Comparison of ENCODE assay signal across 13 cellular contexts in genomic region chr3:179882322-179882721, GRCh38.
DNase-seq lines count a peak whose midpoint lies in the region; ATAC-seq and TF ChIP-seq lines count a peak whose summit lies in the region.
"Had no signal": no experiment of that assay in that cellular context is flagged by ENCODE, and none has a peak within 500 bp of the region (broad histone marks: within the 10 kb centered on the region; RNA-seq: fewer than 3 reads in every experiment).

No MANE protein-coding gene starts in this region.

- no peaks in the 10 kb centered on the region for H3K9me3 ChIP-seq in smooth muscle cell (replicated peaks; ENCODE audit: low read depth)

- no peak overlapping the region for H3K27ac ChIP-seq in smooth muscle cell (ENCODE audit: low read depth)
- H3K27ac ChIP-seq: WERI-Rb-1 had no signal

- intact Hi-C loops in activated CD8-positive, alpha-beta T cell treated with anti-CD3 and anti-CD28 coated beads for 36 hours (cut with micrococcal nuclease): no loop called here
- intact Hi-C loops in CD14-positive monocyte (cut with micrococcal nuclease): no loop called here

- H3K9me3 Mint-ChIP-seq in activated CD8-positive, alpha-beta T cell treated with anti-CD3 and anti-CD28 coated beads for 36 hours: no peaks in the 10 kb centered on the region
- no peaks in the 10 kb centered on the region for H3K9me3 Mint-ChIP-seq in activated CD8-positive, alpha-beta T cell treated with anti-CD3 and anti-CD28 coated beads, Interleukin-2, amount 10 ng/mL, durations not matched to agents 7 days and 5 days (ENCODE audit: insufficient read depth)
- peaks cover 0 to 1% (median 0%) of the 10 kb centered on the region in 7 donors for H3K9me3 Mint-ChIP-seq in CD14-positive monocyte
- H3K9me3 Mint-ChIP-seq: naive thymus-derived CD8-positive, alpha-beta T cell; stimulated activated naive B cell treated with anti-CD40 and anti-IgM and Interleukin-4, amounts not matched to agents 10 μg/mL and 1 μg/mL and 100 μg/mL, for 72 hours had no signal

- ATAC-seq in activated CD8-positive, alpha-beta T cell treated with anti-CD3 and anti-CD28 coated beads for 36 hours: peak; percentile 69
- no peak for ATAC-seq in activated CD8-positive, alpha-beta T cell treated with anti-CD3 and anti-CD28 coated beads, Interleukin-2, amount 10 ng/mL, durations not matched to agents 7 days and 5 days
- ATAC-seq in HG02840 (IDR thresholded peaks at IDR 0.05; ENCODE audit: low FRiP score, unreplicated experiment): peak; percentile 68
- ATAC-seq: HepG2 had no signal

- H3K36me3 Mint-ChIP-seq in activated CD8-positive, alpha-beta T cell treated with anti-CD3 and anti-CD28 coated beads for 36 hours (ENCODE audit: low read depth): no peaks in the 10 kb centered on the region
- no peaks in the 10 kb centered on the region for H3K36me3 Mint-ChIP-seq in activated CD8-positive, alpha-beta T cell treated with anti-CD3 and anti-CD28 coated beads, Interleukin-2, amount 10 ng/mL, durations not matched to agents 7 days and 5 days (ENCODE audit: low read depth)
- no peaks in the 10 kb centered on the region for H3K36me3 Mint-ChIP-seq in CD14-positive monocyte
- H3K36me3 Mint-ChIP-seq: naive thymus-derived CD8-positive, alpha-beta T cell; stimulated activated naive B cell treated with anti-CD40 and anti-IgM and Interleukin-4, amounts not matched to agents 10 μg/mL and 1 μg/mL and 100 μg/mL, for 72 hours had no signal

- peak; percentile 14 for DNase-seq in activated CD8-positive, alpha-beta T cell treated with anti-CD3 and anti-CD28 coated beads for 36 hours
- DNase-seq in activated CD8-positive, alpha-beta T cell treated with anti-CD3 and anti-CD28 coated beads, Interleukin-2, amount 10 ng/mL, durations not matched to agents 7 days and 5 days: no peak
- peak; percentile 67 for DNase-seq in NCI-H69 (lab: John Stamatoyannopoulos, UW)
- DNase-seq in smooth muscle cell (lab: John Stamatoyannopoulos, UW; ENCODE audit: unreplicated experiment): no peak
- no peak for DNase-seq in CD14-positive monocyte (ENCODE audit: low spot score)
- no peak for DNase-seq in NCI-H1436 (lab: John Stamatoyannopoulos, UW)
- no peak for DNase-seq in NOMO-1 treated with DMSO at 0.1 percent for 48 hours (lab: John Stamatoyannopoulos, UW; ENCODE audit: unreplicated experiment)
- DNase-seq: naive thymus-derived CD8-positive, alpha-beta T cell; stimulated activated naive B cell treated with anti-CD40 and anti-IgM and Interleukin-4, amounts not matched to agents 10 μg/mL and 1 μg/mL and 100 μg/mL, for 72 hours; WERI-Rb-1 had no signal

- H3K27ac Mint-ChIP-seq in activated CD8-positive, alpha-beta T cell treated with anti-CD3 and anti-CD28 coated beads for 36 hours: no peak overlapping the region
- H3K27ac Mint-ChIP-seq in activated CD8-positive, alpha-beta T cell treated with anti-CD3 and anti-CD28 coated beads, Interleukin-2, amount 10 ng/mL, durations not matched to agents 7 days and 5 days: no peak overlapping the region
- H3K27ac Mint-ChIP-seq in CD14-positive monocyte: no peak overlapping the region
- H3K27ac Mint-ChIP-seq: B cell; naive thymus-derived CD8-positive, alpha-beta T cell; stimulated activated naive B cell treated with anti-CD40 and anti-IgM and Interleukin-4, amounts not matched to agents 10 μg/mL and 1 μg/mL and 100 μg/mL, for 72 hours had no signal

- H3K4me1 ChIP-seq in smooth muscle cell (ENCODE audit: low read depth): peaks cover 29% of the 10 kb centered on the region

- CTCF ChIA-PET in activated CD8-positive, alpha-beta T cell treated with anti-CD3 and anti-CD28 coated beads for 36 hours (lab: Charles Lee): interaction anchor here (0.7 to 1.1 kb wide), 2 partner anchors 8 to 9 kb away, joined by 3 to 5 read pairs; no protein-coding TSS in a partner anchor
- CTCF ChIA-PET in activated CD8-positive, alpha-beta T cell treated with anti-CD3 and anti-CD28 coated beads, Interleukin-2, amount 10 ng/mL, durations not matched to agents 7 days and 5 days (lab: Charles Lee): interaction anchor here (1.1 to 1.3 kb wide), 3 partner anchors 9 to 50 kb away, joined by 3 read pairs; no protein-coding TSS in a partner anchor

- no peaks in the 10 kb centered on the region for H3F3A ChIP-seq in smooth muscle cell (ENCODE audit: low read depth)

- no peaks in the 10 kb centered on the region for H3K79me2 ChIP-seq in smooth muscle cell (ENCODE audit: low read depth)

- POLR2A ChIA-PET in activated CD8-positive, alpha-beta T cell treated with anti-CD3 and anti-CD28 coated beads for 36 hours (lab: Charles Lee): no interaction called here
- POLR2A ChIA-PET in activated CD8-positive, alpha-beta T cell treated with anti-CD3 and anti-CD28 coated beads, Interleukin-2, amount 10 ng/mL, durations not matched to agents 7 days and 5 days (lab: Charles Lee): no interaction called here

- peaks cover 1% of the 10 kb centered on the region for H3K27me3 Mint-ChIP-seq in activated CD8-positive, alpha-beta T cell treated with anti-CD3 and anti-CD28 coated beads for 36 hours
- H3K27me3 Mint-ChIP-seq in activated CD8-positive, alpha-beta T cell treated with anti-CD3 and anti-CD28 coated beads, Interleukin-2, amount 10 ng/mL, durations not matched to agents 7 days and 5 days (ENCODE audit: low read depth): peaks cover 4% of the 10 kb centered on the region
- peaks cover 0 to 6% (median 3%) of the 10 kb centered on the region in 3 donors for H3K27me3 Mint-ChIP-seq in CD14-positive monocyte (ENCODE audit: low read depth in 3 of 3)

- TF ChIP-seq CTCF in activated CD8-positive, alpha-beta T cell treated with anti-CD3 and anti-CD28 coated beads for 36 hours (IDR thresholded peaks at IDR 0.05): no peak
- TF ChIP-seq CTCF in smooth muscle cell (IDR thresholded peaks at IDR 0.05; ENCODE audit: borderline replicate concordance, insufficient read depth, poor library complexity, severe bottlenecking): no peak
- no peak for TF ChIP-seq CTCF in CD14-positive monocyte (IDR thresholded peaks at IDR 0.05)

- H3K4me1 Mint-ChIP-seq in activated CD8-positive, alpha-beta T cell treated with anti-CD3 and anti-CD28 coated beads for 36 hours (ENCODE audit: low read depth): peaks cover 7% of the 10 kb centered on the region
- no peaks in the 10 kb centered on the region for H3K4me1 Mint-ChIP-seq in activated CD8-positive, alpha-beta T cell treated with anti-CD3 and anti-CD28 coated beads, Interleukin-2, amount 10 ng/mL, durations not matched to agents 7 days and 5 days (ENCODE audit: low read depth)
- H3K4me1 Mint-ChIP-seq in CD14-positive monocyte: no peaks in the 10 kb centered on the region
- H3K4me1 Mint-ChIP-seq: B cell; naive thymus-derived CD8-positive, alpha-beta T cell; stimulated activated naive B cell treated with anti-CD40 and anti-IgM and Interleukin-4, amounts not matched to agents 10 μg/mL and 1 μg/mL and 100 μg/mL, for 72 hours had no signal

- peak overlapping the region; percentile 68 for H2AFZ ChIP-seq in smooth muscle cell (ENCODE audit: low read depth)

- no peaks in the 10 kb centered on the region for H4K20me1 ChIP-seq in smooth muscle cell (ENCODE audit: low read depth)

- H3K36me3 ChIP-seq in smooth muscle cell (ENCODE audit: low read depth): no peaks in the 10 kb centered on the region

- H3K9ac ChIP-seq in smooth muscle cell (ENCODE audit: low read depth): no peak overlapping the region

- peaks cover 4% of the 10 kb centered on the region for H3K27me3 ChIP-seq in smooth muscle cell (ENCODE audit: low read depth)

- H3K4me3 ChIP-seq in smooth muscle cell: no peak overlapping the region

- no peak overlapping the region for H3K4me2 ChIP-seq in smooth muscle cell

- WGBS in smooth muscle cell (ENCODE audit: low lambda C conversion rate): 25% methylated on average over 2 of the region's 2 CpGs

- H3K4me3 Mint-ChIP-seq in activated CD8-positive, alpha-beta T cell treated with anti-CD3 and anti-CD28 coated beads for 36 hours: no peak overlapping the region
- no peak overlapping the region for H3K4me3 Mint-ChIP-seq in activated CD8-positive, alpha-beta T cell treated with anti-CD3 and anti-CD28 coated beads, Interleukin-2, amount 10 ng/mL, durations not matched to agents 7 days and 5 days
- no peak overlapping the region for H3K4me3 Mint-ChIP-seq in CD14-positive monocyte
- H3K4me3 Mint-ChIP-seq: B cell; naive thymus-derived CD8-positive, alpha-beta T cell; stimulated activated naive B cell treated with anti-CD40 and anti-IgM and Interleukin-4, amounts not matched to agents 10 μg/mL and 1 μg/mL and 100 μg/mL, for 72 hours had no signal

Comparison
In these comparisons a context has a peak if more than half of its experiments do, and no peak if none do; other contexts are left out.
1. DNase-seq: peak in activated CD8-positive, alpha-beta T cell treated with anti-CD3 and anti-CD28 coated beads for 36 hours (single experiment) and NCI-H69 (single experiment); none in activated CD8-positive, alpha-beta T cell treated with anti-CD3 and anti-CD28 coated beads, Interleukin-2, amount 10 ng/mL, durations not matched to agents 7 days and 5 days (single experiment), smooth muscle cell (single experiment), CD14-positive monocyte (single experiment), NCI-H1436 (single experiment) and NOMO-1 treated with DMSO at 0.1 percent for 48 hours (single experiment).